In the genomic region with DNA sequence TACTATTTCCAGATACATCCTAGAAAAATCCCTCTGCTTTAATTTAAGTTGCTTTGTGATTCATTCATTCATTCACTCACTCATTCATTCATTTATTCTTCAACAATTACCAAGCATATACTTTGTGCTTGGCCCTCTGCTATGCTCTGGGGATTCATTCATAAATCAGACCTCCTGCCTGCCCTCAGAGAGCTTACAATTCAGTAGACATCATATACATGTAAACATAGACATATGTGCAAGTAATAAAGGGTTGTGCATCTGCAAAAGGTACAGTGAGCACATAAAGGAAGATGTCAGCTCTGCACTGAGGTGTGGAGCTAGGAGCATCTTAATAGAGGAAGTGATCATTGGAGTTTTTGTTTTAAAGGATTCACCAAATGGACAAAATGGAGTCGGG, we compare ENCODE assay signal across 39 cellular contexts.
"Had no signal": no experiment of that assay in that cellular context is flagged by ENCODE, and none has a peak within 500 bp of the region (broad histone marks: within the 10 kb centered on the region; RNA-seq: fewer than 3 reads in every experiment).

No MANE protein-coding gene starts in this region.

- H3K4me3 Mint-ChIP-seq: activated naive CD4-positive, alpha-beta T cell treated with anti-CD3 and anti-CD28 coated beads for 36 hours; activated naive CD4-positive, alpha-beta T cell treated with anti-CD3 and anti-CD28 coated beads, Interleukin-2, amount 10 ng/mL, durations not matched to agents 7 days and 5 days; activated naive CD4-positive, alpha-beta T cell treated with anti-CD3 and anti-CD28 coated beads, Interleukin-2, amount 50 U/mL, for 24 hours; activated naive CD8-positive, alpha-beta T cell; activated naive CD8-positive, alpha-beta T cell treated with anti-CD3 and anti-CD28 coated beads for 36 hours; activated naive CD8-positive, alpha-beta T cell treated with anti-CD3 and anti-CD28 coated beads, Interleukin-2, amount 10 ng/mL, durations not matched to agents 7 days and 5 days; activated naive CD8-positive, alpha-beta T cell treated with anti-CD3 and anti-CD28 coated beads, Interleukin-2, amount 50 U/mL, for 24 hours; activated T-cell treated with anti-CD3 and anti-CD28 coated beads, Interleukin-2, amount 50 U/mL, for 24 hours; activated T-cell treated with anti-CD3 and anti-CD28 coated beads, Interleukin-2, amount 50 U/mL, for 4 hours; activated T-cell treated with anti-CD3 and anti-CD28 coated beads, Interleukin-2, amount 50 U/mL, for 72 hours; activated T-helper 17 cell treated with anti-CD3 and anti-CD28 coated beads, Interleukin-2, amount 50 U/mL, for 72 hours; brain; central memory CD8-positive, alpha-beta T cell had no signal

- H3K36me3 ChIP-seq: adrenal gland, ascending aorta, brain microvascular endothelial cell, breast epithelium, cardiac muscle cell had no signal

- H3K27me3 ChIP-seq: adrenal gland, ascending aorta, body of pancreas, brain microvascular endothelial cell, breast epithelium, cardiac muscle cell had no signal

- H3K9me3 ChIP-seq: adrenal gland, ascending aorta, body of pancreas, breast epithelium had no signal

- H3K27ac Mint-ChIP-seq: activated naive CD4-positive, alpha-beta T cell treated with anti-CD3 and anti-CD28 coated beads for 36 hours; activated naive CD4-positive, alpha-beta T cell treated with anti-CD3 and anti-CD28 coated beads, Interleukin-2, amount 10 ng/mL, durations not matched to agents 7 days and 5 days; activated naive CD4-positive, alpha-beta T cell treated with anti-CD3 and anti-CD28 coated beads, Interleukin-2, amount 50 U/mL, for 24 hours; activated naive CD8-positive, alpha-beta T cell; activated naive CD8-positive, alpha-beta T cell treated with anti-CD3 and anti-CD28 coated beads for 36 hours; activated naive CD8-positive, alpha-beta T cell treated with anti-CD3 and anti-CD28 coated beads, Interleukin-2, amount 10 ng/mL, durations not matched to agents 7 days and 5 days; activated naive CD8-positive, alpha-beta T cell treated with anti-CD3 and anti-CD28 coated beads, Interleukin-2, amount 50 U/mL, for 24 hours; activated T-cell treated with anti-CD3 and anti-CD28 coated beads, Interleukin-2, amount 50 U/mL, for 24 hours; activated T-cell treated with anti-CD3 and anti-CD28 coated beads, Interleukin-2, amount 50 U/mL, for 72 hours; activated T-helper 17 cell treated with anti-CD3 and anti-CD28 coated beads, Interleukin-2, amount 50 U/mL, for 72 hours; activated T-helper 2 cell treated with anti-CD3 and anti-CD28 coated beads, Interferon-gamma antibody, Interleukin-2, Interleukin-4, amounts not matched to agents 10 μg/mL and 5 μg/mL and 100 μg/mL, durations not matched to agents 14 hours and 24 hours and 36 hours; brain had no signal

- H3K4me3 ChIP-seq: adrenal gland, ascending aorta, body of pancreas, breast epithelium, cardiac muscle cell had no signal

- FAIRE-seq: astrocyte, bronchial epithelial cell had no signal

- H3K9me3 Mint-ChIP-seq: activated naive CD4-positive, alpha-beta T cell treated with anti-CD3 and anti-CD28 coated beads for 36 hours; activated naive CD4-positive, alpha-beta T cell treated with anti-CD3 and anti-CD28 coated beads, Interleukin-2, amount 10 ng/mL, durations not matched to agents 7 days and 5 days; activated naive CD4-positive, alpha-beta T cell treated with anti-CD3 and anti-CD28 coated beads, Interleukin-2, amount 50 U/mL, for 24 hours; activated naive CD8-positive, alpha-beta T cell treated with anti-CD3 and anti-CD28 coated beads for 36 hours; activated naive CD8-positive, alpha-beta T cell treated with anti-CD3 and anti-CD28 coated beads, Interleukin-2, amount 10 ng/mL, durations not matched to agents 7 days and 5 days; activated naive CD8-positive, alpha-beta T cell treated with anti-CD3 and anti-CD28 coated beads, Interleukin-2, amount 50 U/mL, for 24 hours; activated T-cell treated with anti-CD3 and anti-CD28 coated beads, Interleukin-2, amount 50 U/mL, for 24 hours; activated T-cell treated with anti-CD3 and anti-CD28 coated beads, Interleukin-2, amount 50 U/mL, for 4 hours; activated T-helper 17 cell treated with anti-CD3 and anti-CD28 coated beads, Interleukin-2, amount 50 U/mL, for 72 hours; activated T-helper 2 cell treated with anti-CD3 and anti-CD28 coated beads, Interferon-gamma antibody, Interleukin-2, Interleukin-4, amounts not matched to agents 10 μg/mL and 5 μg/mL and 100 μg/mL, durations not matched to agents 14 hours and 24 hours and 36 hours; central memory CD8-positive, alpha-beta T cell had no signal

- ATAC-seq: activated naive CD4-positive, alpha-beta T cell treated with anti-CD3 and anti-CD28 coated beads, Interleukin-2, amount 50 U/mL, for 72 hours; activated naive CD8-positive, alpha-beta T cell treated with anti-CD3 and anti-CD28 coated beads, Interleukin-2, amount 50 U/mL, for 24 hours; activated T-cell treated with anti-CD3 and anti-CD28 coated beads, Interleukin-2, amount 50 U/mL, for 4 hours; activated T-cell treated with anti-CD3 and anti-CD28 coated beads, Interleukin-2, amount 50 U/mL, for 72 hours; activated T-helper 17 cell treated with anti-CD3 and anti-CD28 coated beads, Interleukin-2, amount 50 U/mL, for 72 hours; body of pancreas had no signal

- DNase-seq: activated effector memory CD4-positive, alpha-beta T cell treated with anti-CD3 and anti-CD28 coated beads, Interleukin-2, amount 50 U/mL, for 16 hours; activated effector memory CD4-positive, alpha-beta T cell treated with Interleukin-2 at 50 U/mL for 16 hours; activated gamma-delta T cell; activated gamma-delta T cell treated with Interleukin-2 at 50 U/mL for 16 hours; activated naive CD4-positive, alpha-beta T cell; activated naive CD4-positive, alpha-beta T cell treated with anti-CD3 and anti-CD28 coated beads for 36 hours; activated naive CD4-positive, alpha-beta T cell treated with anti-CD3 and anti-CD28 coated beads, Interleukin-2, amount 10 ng/mL, durations not matched to agents 7 days and 5 days; activated naive CD4-positive, alpha-beta T cell treated with anti-CD3 and anti-CD28 coated beads, Interleukin-2, amount 50 U/mL, for 16 hours; activated naive CD4-positive, alpha-beta T cell treated with Interleukin-2 at 50 U/mL for 16 hours; activated naive CD8-positive, alpha-beta T cell treated with anti-CD3 and anti-CD28 coated beads for 36 hours; activated naive CD8-positive, alpha-beta T cell treated with anti-CD3 and anti-CD28 coated beads, Interleukin-2, amount 10 ng/mL, durations not matched to agents 7 days and 5 days; activated naive CD8-positive, alpha-beta T cell treated with anti-CD3 and anti-CD28 coated beads, Interleukin-2, amount 50 U/mL, for 24 hours; activated T-cell treated with anti-CD3 and anti-CD28 coated beads, Interleukin-2, amount 50 U/mL, for 1 hour; activated T-cell treated with anti-CD3 and anti-CD28 coated beads, Interleukin-2, amount 50 U/mL, for 24 hours; activated T-cell treated with anti-CD3 and anti-CD28 coated beads, Interleukin-2, amount 50 U/mL, for 4 hours; activated T-cell treated with anti-CD3 and anti-CD28 coated beads, Interleukin-2, amount 50 U/mL, for 48 hours; activated T-cell treated with anti-CD3 and anti-CD28 coated beads, Interleukin-2, amount 50 U/mL, for 72 hours; adrenal gland; amniotic stem cell; amygdala; anterior cingulate cortex; aorta; body of pancreas; brain microvascular endothelial cell; caudate nucleus; central memory CD4-positive, alpha-beta T cell; cerebellar nuclear complex had no signal

- H3K27ac ChIP-seq: adrenal gland, ascending aorta, body of pancreas, brain microvascular endothelial cell, breast epithelium, cardiac muscle cell had no signal

- H3K4me1 Mint-ChIP-seq: activated naive CD4-positive, alpha-beta T cell treated with anti-CD3 and anti-CD28 coated beads, Interleukin-2, amount 10 ng/mL, durations not matched to agents 7 days and 5 days; activated naive CD4-positive, alpha-beta T cell treated with anti-CD3 and anti-CD28 coated beads, Interleukin-2, amount 50 U/mL, for 24 hours; activated naive CD8-positive, alpha-beta T cell treated with anti-CD3 and anti-CD28 coated beads for 36 hours; activated naive CD8-positive, alpha-beta T cell treated with anti-CD3 and anti-CD28 coated beads, Interleukin-2, amount 50 U/mL, for 24 hours; activated T-helper 17 cell treated with anti-CD3 and anti-CD28 coated beads, Interleukin-2, amount 50 U/mL, for 72 hours had no signal

- H3K36me3 Mint-ChIP-seq: activated naive CD4-positive, alpha-beta T cell treated with anti-CD3 and anti-CD28 coated beads, Interleukin-2, amount 10 ng/mL, durations not matched to agents 7 days and 5 days; activated naive CD4-positive, alpha-beta T cell treated with anti-CD3 and anti-CD28 coated beads, Interleukin-2, amount 50 U/mL, for 24 hours; activated naive CD4-positive, alpha-beta T cell treated with anti-CD3 and anti-CD28 coated beads, Interleukin-2, amount 50 U/mL, for 72 hours; activated naive CD8-positive, alpha-beta T cell treated with anti-CD3 and anti-CD28 coated beads for 36 hours; activated naive CD8-positive, alpha-beta T cell treated with anti-CD3 and anti-CD28 coated beads, Interleukin-2, amount 10 ng/mL, durations not matched to agents 7 days and 5 days; brain had no signal

- H3K27me3 Mint-ChIP-seq: activated naive CD4-positive, alpha-beta T cell treated with anti-CD3 and anti-CD28 coated beads, Interleukin-2, amount 50 U/mL, for 24 hours; activated naive CD8-positive, alpha-beta T cell treated with anti-CD3 and anti-CD28 coated beads for 36 hours; activated naive CD8-positive, alpha-beta T cell treated with anti-CD3 and anti-CD28 coated beads, Interleukin-2, amount 10 ng/mL, durations not matched to agents 7 days and 5 days; activated naive CD8-positive, alpha-beta T cell treated with anti-CD3 and anti-CD28 coated beads, Interleukin-2, amount 50 U/mL, for 24 hours had no signal

- H3K4me1 ChIP-seq: adrenal gland, ascending aorta had no signal
